ENCODE assay signal across 8 cellular contexts in the genomic region with DNA sequence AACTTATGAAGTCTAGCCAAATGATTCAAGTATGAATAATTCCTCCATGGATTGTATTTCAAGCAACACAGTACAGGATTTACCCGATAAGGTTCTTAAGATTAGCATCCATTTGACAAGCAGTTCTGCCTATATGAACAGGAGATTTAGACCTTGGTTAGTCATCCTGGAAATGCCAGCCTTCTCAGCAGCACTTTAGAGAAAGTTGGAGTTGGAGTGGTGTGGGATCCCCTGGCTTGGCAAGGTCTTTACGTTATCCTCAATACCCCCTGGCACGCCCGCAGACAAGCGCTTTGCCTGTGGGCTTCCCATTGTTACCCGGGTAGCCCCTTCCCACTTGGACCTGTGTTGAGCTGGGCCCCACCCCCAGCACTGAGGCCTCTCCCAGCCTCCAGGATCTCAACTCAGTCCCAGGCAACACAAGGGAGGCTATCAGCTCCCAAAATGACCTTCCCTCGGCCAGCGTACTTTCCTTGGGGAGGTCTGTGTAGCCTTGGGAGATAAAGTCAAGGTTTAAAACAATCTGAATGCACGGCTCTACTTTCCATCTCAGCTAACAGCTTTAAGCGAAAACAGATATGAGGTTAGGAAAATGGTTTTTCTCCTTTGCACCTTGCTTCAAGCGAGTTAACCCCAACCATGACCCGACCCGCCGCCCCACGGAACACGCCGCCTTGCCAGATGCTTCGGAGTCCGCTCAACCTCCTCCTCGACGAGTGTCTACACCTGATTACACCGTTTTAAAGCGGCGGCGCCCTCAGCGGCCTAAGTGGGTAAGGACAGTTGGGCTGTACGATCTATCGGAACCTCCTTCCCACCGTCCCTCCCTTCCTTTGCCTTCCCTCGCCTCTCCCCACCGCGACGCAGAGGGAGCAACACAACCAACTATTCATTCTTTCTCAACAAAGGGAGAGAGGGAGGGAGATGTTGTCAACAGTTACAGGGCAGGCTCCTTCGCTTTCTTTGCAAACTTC. TPM values are rescaled to one million over a fixed set of nuclear protein-coding genes. Genes with fewer than 3 reads are reported as not detected.
DNase-seq lines count a peak whose midpoint lies in the region; ATAC-seq, FAIRE-seq and TF ChIP-seq lines count a peak whose summit lies in the region.

No MANE protein-coding gene starts in this region.

- peak overlapping the region; percentile 27 for H3K27ac ChIP-seq in HUES64 (ENCODE audit: low read depth, low read length)
- H3K27ac ChIP-seq in coronary artery, result peak overlapping the region; percentile 84 to 91
- peak overlapping the region; percentile 77 for H3K27ac ChIP-seq in layer of hippocampus (ENCODE audit: low read depth, low read length)

- H3K9me3 Mint-ChIP-seq in T-helper 2 cell treated with Interferon-gamma antibody and Interleukin-4, amounts not matched to agents 5 μg/mL and 100 μg/mL, for 36 hours, result no peaks in the 10 kb centered on the region

- peak overlapping the region; percentile 77 for H3K27ac Mint-ChIP-seq in T-helper 2 cell treated with Interferon-gamma antibody and Interleukin-4, amounts not matched to agents 5 μg/mL and 100 μg/mL, for 36 hours

- peaks cover 12% of the 10 kb centered on the region for H3K4me1 ChIP-seq in HUES64 (ENCODE audit: insufficient read depth, low read length)

- peaks cover 30% of the 10 kb centered on the region for H3K27me3 Mint-ChIP-seq in T-helper 2 cell treated with Interferon-gamma antibody and Interleukin-4, amounts not matched to agents 5 μg/mL and 100 μg/mL, for 36 hours (ENCODE audit: low read depth)

- peak; percentile 50 for TF ChIP-seq CTCF in coronary artery (IDR thresholded peaks at IDR 0.05)

- H3K4me3 ChIP-seq in HUES64 (ENCODE audit: low read length) (peak overlapping the region; percentile 60), coronary artery (peak overlapping the region; percentile 81)

- H3K4me3 Mint-ChIP-seq in T-helper 2 cell treated with Interferon-gamma antibody and Interleukin-4, amounts not matched to agents 5 μg/mL and 100 μg/mL, for 36 hours, result peak overlapping the region; percentile 90

- peak; percentile 55 for DNase-seq in T-helper 2 cell treated with Interferon-gamma antibody and Interleukin-4, amounts not matched to agents 5 μg/mL and 100 μg/mL, for 36 hours (ENCODE audit: low spot score)
- DNase-seq in coronary artery (ENCODE audit: low spot score), result peak; percentile 88
- peak; percentile 40 to 48 for DNase-seq in stimulated activated CD4-positive, alpha-beta T cell treated with anti-CD3 and anti-CD28 coated beads, Interleukin-15, amount 100 ng/mL, for 48 hours (ENCODE audit: low read depth in 2 of 2)
- no peak for DNase-seq in NK-92 treated with Interleukin-12 subunit alpha and Interleukin-12 subunit beta, amount 100 ng/mL, for 24 hours (lab: John Stamatoyannopoulos, UW)

- WGBS in HUES64, result 9% methylated on average over 29 of the region's 34 CpGs

- peaks cover 16% of the 10 kb centered on the region for H3K36me3 Mint-ChIP-seq in T-helper 2 cell treated with Interferon-gamma antibody and Interleukin-4, amounts not matched to agents 5 μg/mL and 100 μg/mL, for 36 hours (ENCODE audit: low read depth)

- H3K4me1 Mint-ChIP-seq in T-helper 2 cell treated with Interferon-gamma antibody and Interleukin-4, amounts not matched to agents 5 μg/mL and 100 μg/mL, for 36 hours (ENCODE audit: low read depth), result peaks cover 33% of the 10 kb centered on the region

- H3K9me3 ChIP-seq in HUES64 (ENCODE audit: insufficient read depth, low read depth, low read length), result no peaks in the 10 kb centered on the region

- peak; percentile 70 for FAIRE-seq in G401.6 (lab: Jason Lieb, UNC)

- H3K27me3 ChIP-seq in HUES64 (ENCODE audit: insufficient read depth, low read length) (peaks cover 28% of the 10 kb centered on the region), layer of hippocampus (ENCODE audit: control insufficient read depth, insufficient read depth, low read length) (no peaks in the 10 kb centered on the region)

- H3K9ac ChIP-seq in HUES64 (ENCODE audit: low read depth, low read length), result peak overlapping the region; percentile 75

- no peaks in the 10 kb centered on the region for H3K36me3 ChIP-seq in HUES64 (ENCODE audit: insufficient read depth, low read length)

- ATAC-seq in GM21528 (IDR thresholded peaks at IDR 0.05; ENCODE audit: low FRiP score, unreplicated experiment), result peak; percentile 69

RNA-seq across cellular contexts. Expression of a gene that starts 1.2 kb away (rescaled TPM):
- polyA plus RNA-seq in HUES64 (2013, experiment 1 of 2), result 9.4 TPM
- polyA plus RNA-seq in HUES64 (2013, experiment 2 of 2), result 13.0 TPM

Comparison
In these comparisons a context has a peak if more than half of its experiments do, and no peak if none do; other contexts are left out.
1. H3K27ac ChIP-seq: peak in every context shown above with its lines; median percentile 88 in coronary artery; 77 in layer of hippocampus; 27 in HUES64.